9 cellular contexts compared by ENCODE assay signal in genomic region chr10:14556285-14556956, GRCh38.
A peak's percentile ranks its signal among the peaks of the same experiment; 100 is the strongest.
DNase-seq lines count a peak whose midpoint lies in the region; ATAC-seq and TF ChIP-seq lines count a peak whose summit lies in the region.
"Had no signal": no experiment of that assay in that cellular context is flagged by ENCODE, and none has a peak within 500 bp of the region (broad histone marks: within the 10 kb centered on the region; RNA-seq: fewer than 3 reads in every experiment).

No MANE protein-coding gene starts in this region.

- H3K9ac ChIP-seq in neural progenitor cell, result no peak overlapping the region

- no peaks in the 10 kb centered on the region for H3K9me3 ChIP-seq in neural progenitor cell (ENCODE audit: low read depth)
- H3K9me3 ChIP-seq: gastrocnemius medialis had no signal

- no peaks in the 10 kb centered on the region for H3K9me3 Mint-ChIP-seq in dendritic cell treated with granulocyte-macrophage colony-stimulating factor and Interleukin-4, amounts not matched to agents 40 ng/mL and 50 ng/mL, for 4 days
- no peaks in the 10 kb centered on the region for H3K9me3 Mint-ChIP-seq in neural progenitor cell

- H3F3A ChIP-seq in neural progenitor cell (ENCODE audit: low read depth), result peaks cover 3% of the 10 kb centered on the region

- H3K27me3 Mint-ChIP-seq in dendritic cell treated with granulocyte-macrophage colony-stimulating factor and Interleukin-4, amounts not matched to agents 40 ng/mL and 50 ng/mL, for 4 days, result no peaks in the 10 kb centered on the region
- H3K27me3 Mint-ChIP-seq in neural progenitor cell (ENCODE audit: insufficient read depth, low read depth), result no peaks in the 10 kb centered on the region

- DNase-seq in GM12865 (ENCODE audit: low read depth) (peak; percentile 90), NB4 (ENCODE audit: low read depth) (peak; percentile 51), neural progenitor cell (ENCODE audit: low spot score) (peak; percentile 65), NCI-H446 (lab: John Stamatoyannopoulos, UW) (no peak), ACHN (no peak)
- DNase-seq: gastrocnemius medialis had no signal

- peaks cover 30% of the 10 kb centered on the region for H3K79me2 ChIP-seq in neural progenitor cell (ENCODE audit: low read depth)

- in situ Hi-C loops in ACHN (cut with HindIII; ENCODE audit: low pct_ligation_motif_present, low pct_unique_long_range_greater_than_20kb, low sequenced_read_pairs), result no loop called here

- H3K4me3 Mint-ChIP-seq in dendritic cell treated with granulocyte-macrophage colony-stimulating factor and Interleukin-4, amounts not matched to agents 40 ng/mL and 50 ng/mL, for 4 days, result no peak overlapping the region
- H3K4me3 Mint-ChIP-seq in neural progenitor cell, result no peak overlapping the region

- no peaks in the 10 kb centered on the region for H3K36me3 ChIP-seq in neural progenitor cell
- H3K36me3 ChIP-seq: gastrocnemius medialis had no signal

- H3K4me1 ChIP-seq in neural progenitor cell, result peaks cover 7% of the 10 kb centered on the region

- peaks cover 87% of the 10 kb centered on the region for H3K4me1 Mint-ChIP-seq in dendritic cell treated with granulocyte-macrophage colony-stimulating factor and Interleukin-4, amounts not matched to agents 40 ng/mL and 50 ng/mL, for 4 days (ENCODE audit: low read depth)
- peaks cover 38% of the 10 kb centered on the region for H3K4me1 Mint-ChIP-seq in neural progenitor cell

- H3K36me3 Mint-ChIP-seq in dendritic cell treated with granulocyte-macrophage colony-stimulating factor and Interleukin-4, amounts not matched to agents 40 ng/mL and 50 ng/mL, for 4 days (ENCODE audit: low read depth), result no peaks in the 10 kb centered on the region
- peaks cover 5% of the 10 kb centered on the region for H3K36me3 Mint-ChIP-seq in neural progenitor cell

- peaks cover 13% of the 10 kb centered on the region for H4K20me1 ChIP-seq in neural progenitor cell (ENCODE audit: low read depth)

- TF ChIP-seq POLR2A in NB4 (IDR thresholded peaks at IDR 0.05; ENCODE audit: extremely low read depth, insufficient read length), result no peak

- H3K27ac ChIP-seq in neural progenitor cell, result no peak overlapping the region
- H3K27ac ChIP-seq: gastrocnemius medialis had no signal

- peak overlapping the region; percentile 74 for H3K27ac Mint-ChIP-seq in dendritic cell treated with granulocyte-macrophage colony-stimulating factor and Interleukin-4, amounts not matched to agents 40 ng/mL and 50 ng/mL, for 4 days
- peak overlapping the region; percentile 54 for H3K27ac Mint-ChIP-seq in neural progenitor cell

- H3K4me3 ChIP-seq in GM12865 (ENCODE audit: low read depth, low read length), result no peak overlapping the region
- H3K4me3 ChIP-seq in NB4 (ENCODE audit: low read depth, low read length), result no peak overlapping the region
- no peak overlapping the region for H3K4me3 ChIP-seq in neural progenitor cell
- H3K4me3 ChIP-seq: gastrocnemius medialis had no signal

- ATAC-seq in GM21423 (IDR thresholded peaks at IDR 0.05; ENCODE audit: unreplicated experiment) (peak; percentile 63), GM21528 (IDR thresholded peaks at IDR 0.05; ENCODE audit: low FRiP score, unreplicated experiment) (no peak)

- H3K4me2 ChIP-seq in neural progenitor cell, result no peak overlapping the region

- no peak overlapping the region for H2AFZ ChIP-seq in neural progenitor cell (replicated peaks)

- H3K27me3 ChIP-seq in neural progenitor cell, result no peaks in the 10 kb centered on the region
- H3K27me3 ChIP-seq: gastrocnemius medialis had no signal

- TF ChIP-seq CTCF in GM12865 (IDR thresholded peaks at IDR 0.05; ENCODE audit: insufficient read depth, low read depth, low read length, missing control alignments) (peak; percentile 56), NB4 (IDR thresholded peaks at IDR 0.05; ENCODE audit: low read depth, low read length) (peak; percentile 15), neural progenitor cell (IDR thresholded peaks at IDR 0.05) (peak; percentile 50)

- intact Hi-C loops in dendritic cell treated with granulocyte-macrophage colony-stimulating factor and Interleukin-4, amounts not matched to agents 40 ng/mL and 50 ng/mL, for 4 days (cut with micrococcal nuclease), result no loop called here

Comparison
In these comparisons a context has a peak if more than half of its experiments do, and no peak if none do; other contexts are left out.
1. DNase-seq: peak in GM12865 (single experiment), NB4 (single experiment) and neural progenitor cell (single experiment); none in NCI-H446 (0 of 2) and ACHN (single experiment).
2. Peak in every context shown above with its lines, with median percentiles within 50 percentile points of each other: CTCF ChIP-seq.